Comparison of ENCODE assay signal across 8 cellular contexts in the genomic region with DNA sequence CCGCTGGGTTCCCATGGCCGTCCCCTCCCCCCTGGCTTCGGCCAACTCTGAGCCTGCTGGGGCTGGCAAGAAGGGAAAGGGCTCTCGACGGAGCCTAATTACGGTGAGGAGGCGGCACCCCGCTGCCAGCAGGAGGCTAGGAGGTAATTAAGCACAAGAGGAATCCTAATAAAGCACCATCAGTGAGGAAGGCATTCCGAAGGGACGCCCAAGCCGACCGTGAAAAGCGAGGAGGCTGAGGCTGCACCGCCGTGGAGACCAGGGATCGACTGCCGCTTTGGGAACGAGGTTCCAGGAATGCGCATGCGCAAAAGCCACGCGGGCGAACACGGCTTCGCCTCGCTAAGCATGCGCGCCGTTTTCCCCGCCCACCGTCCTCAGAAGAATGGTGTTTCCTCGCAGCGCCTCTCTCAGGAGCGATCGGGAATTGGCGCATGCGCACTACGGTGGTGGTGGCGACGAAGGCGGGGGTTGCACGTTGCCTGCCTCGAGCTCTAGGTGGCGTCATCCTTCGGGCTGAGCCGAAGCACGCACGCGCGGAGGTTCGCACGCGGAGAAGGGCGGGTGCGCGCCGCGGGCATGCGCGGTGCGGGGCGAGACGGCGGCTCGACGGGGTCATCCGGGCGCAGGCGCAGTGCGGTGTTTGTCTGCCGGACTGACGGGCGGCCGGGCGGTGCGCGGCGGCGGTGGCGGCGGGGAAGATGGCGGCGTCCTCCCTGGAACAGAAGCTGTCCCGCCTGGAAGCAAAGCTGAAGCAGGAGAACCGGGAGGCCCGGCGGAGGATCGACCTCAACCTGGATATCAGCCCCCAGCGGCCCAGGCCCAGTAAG. TPM values are rescaled to one million over a fixed set of nuclear protein-coding genes. Genes with fewer than 3 reads are reported as not detected.
DNase-seq lines count a peak whose midpoint lies in the region; ATAC-seq and TF ChIP-seq lines count a peak whose summit lies in the region.

A gene (plus strand): TSS at position 634 of the 830 bp plus-strand sequence. CDS start 68 bp downstream, at position 702.

- H3K27me3 ChIP-seq in left ventricle myocardium inferior (ENCODE audit: low read depth) = no peaks in the 10 kb centered on the region

- intact Hi-C loops in left ventricle myocardium inferior (cut with micrococcal nuclease) = no loop called here

- H3K9me3 ChIP-seq in T-helper 17 cell (ENCODE audit: control insufficient read depth, low read length, poor library complexity, severe bottlenecking) (no peaks in the 10 kb centered on the region), left ventricle myocardium inferior (replicated peaks) (no peaks in the 10 kb centered on the region)

- peak within 1 kb of the TSS; percentile 93 for H3K27ac ChIP-seq in left ventricle myocardium inferior (replicated peaks)

- H3K9me3 Mint-ChIP-seq in progenitor cell of endocrine pancreas (ENCODE audit: low read depth) = no peaks in the 10 kb centered on the region

- H3K27me3 Mint-ChIP-seq in T-helper 17 cell = no peaks in the 10 kb centered on the region
- H3K27me3 Mint-ChIP-seq in progenitor cell of endocrine pancreas = no peaks in the 10 kb centered on the region

- H3K4me1 ChIP-seq in left ventricle myocardium inferior = peaks cover 52% of the 10 kb centered on the region

- DNase-seq in NCI-H1694 treated with DMSO at 0.1 percent for 48 hours (lab: John Stamatoyannopoulos, UW) (peak; percentile 94), T-helper 17 cell (peak; percentile 100), amygdala (lab: John Stamatoyannopoulos, UW) (peak; percentile 87 to 100 (median 99)), left ventricle myocardium inferior (peak; percentile 100), progenitor cell of endocrine pancreas (ENCODE audit: low spot score, unreplicated experiment) (peak; percentile 100), ureter (ENCODE audit: low spot score) (peak; percentile 100)

- H3K36me3 ChIP-seq in left ventricle myocardium inferior = peaks cover 17% of the 10 kb centered on the region

- peaks cover 20% of the 10 kb centered on the region for H3K4me1 Mint-ChIP-seq in T-helper 17 cell
- peaks cover 19% of the 10 kb centered on the region for H3K4me1 Mint-ChIP-seq in progenitor cell of endocrine pancreas (ENCODE audit: low read depth)

- TF ChIP-seq CTCF in left ventricle myocardium inferior (IDR thresholded peaks at IDR 0.05; ENCODE audit: borderline replicate concordance) = peak; percentile 58
- peak; percentile 61 for TF ChIP-seq CTCF in progenitor cell of endocrine pancreas (IDR thresholded peaks at IDR 0.05; ENCODE audit: unreplicated experiment)

- H3K36me3 Mint-ChIP-seq in T-helper 17 cell (ENCODE audit: low read depth) (no peaks in the 10 kb centered on the region), progenitor cell of endocrine pancreas (ENCODE audit: insufficient read depth) (no peaks in the 10 kb centered on the region)

- H3K27ac Mint-ChIP-seq in T-helper 17 cell = peak within 1 kb of the TSS; percentile 97
- H3K27ac Mint-ChIP-seq in progenitor cell of endocrine pancreas = peak within 1 kb of the TSS; percentile 96

- H3K4me3 ChIP-seq in left ventricle myocardium inferior = peak within 1 kb of the TSS; percentile 97

- ATAC-seq in GM18498 (IDR thresholded peaks at IDR 0.05; ENCODE audit: unreplicated experiment) (peak; percentile 86), HG02938 (IDR thresholded peaks at IDR 0.05; ENCODE audit: unreplicated experiment) (peak; percentile 87), T-helper 17 cell (peak; percentile 86)

- H3K4me3 Mint-ChIP-seq in T-helper 17 cell (peak within 1 kb of the TSS; percentile 91), progenitor cell of endocrine pancreas (ENCODE audit: low read depth) (peak within 1 kb of the TSS; percentile 88)

RNA-seq across cellular contexts. Expression of the gene that starts here (rescaled TPM):
- total RNA-seq in T-helper 17 cell = 100 to 1,000 TPM; 104 to 107 TPM
- total RNA-seq in left ventricle myocardium inferior = 24.2 TPM
- 50.7 and 53.5 TPM in 2 replicates for total RNA-seq in progenitor cell of endocrine pancreas
- 35.1 TPM for total RNA-seq in ureter

Comparison
In these comparisons a context has a peak if more than half of its experiments do, and no peak if none do; other contexts are left out.
1. Peak in every context shown above with its lines: DNase-seq, ATAC-seq, H3K4me3 ChIP-seq and H3K27ac ChIP-seq.